ENCODE assay signal across 8 cellular contexts in genomic region chr2:39469807-39470206, GRCh38. TPM values are rescaled to one million over a fixed set of nuclear protein-coding genes. Genes with fewer than 3 reads are reported as not detected.
DNase-seq lines count a peak whose midpoint lies in the region; ATAC-seq and TF ChIP-seq lines count a peak whose summit lies in the region.

No MANE protein-coding gene starts in this region.

- no peak for TF ChIP-seq CTCF in GM10248 (IDR thresholded peaks at IDR 0.05; ENCODE audit: control extremely low read depth, extremely low read depth, low read depth, missing control alignments)
- TF ChIP-seq CTCF in breast epithelium (IDR thresholded peaks at IDR 0.05): no peak

- no peak overlapping the region for H3K27ac Mint-ChIP-seq in natural killer cell treated with Interleukin-12 subunit alpha and Interleukin-12 subunit beta and Interleukin-15 and Interleukin-18, amount 100 ng/mL, for 72 hours

- intact Hi-C loops in breast epithelium (cut with DNase I; ENCODE audit: low total_unique reads): no loop called here

- H3K27me3 ChIP-seq in breast epithelium: no peaks in the 10 kb centered on the region

- H3K9me3 Mint-ChIP-seq in natural killer cell treated with Interleukin-12 subunit alpha and Interleukin-12 subunit beta and Interleukin-15 and Interleukin-18, amount 100 ng/mL, for 72 hours: no peaks in the 10 kb centered on the region

- H3K36me3 ChIP-seq in breast epithelium (no peaks in the 10 kb centered on the region), mesodermal cell (ENCODE audit: control insufficient read depth, insufficient read depth, low read length) (no peaks in the 10 kb centered on the region)

- 43 to 60% methylated on average over 2 to 3 of the region's 3 CpGs for WGBS in mesodermal cell (ENCODE audit: insufficient coverage in 2 of 2), 2 experiments

- ATAC-seq in GM21390 (IDR thresholded peaks at IDR 0.05; ENCODE audit: unreplicated experiment) (peak; percentile 78), HG03558 (IDR thresholded peaks at IDR 0.05; ENCODE audit: extremely low read depth, unreplicated experiment) (peak; percentile 63)
- ATAC-seq in natural killer cell treated with Interleukin-12 subunit alpha and Interleukin-12 subunit beta and Interleukin-15 and Interleukin-18, amount 100 ng/mL, for 72 hours: no peak

- H3K4me3 Mint-ChIP-seq in natural killer cell treated with Interleukin-12 subunit alpha and Interleukin-12 subunit beta and Interleukin-15 and Interleukin-18, amount 100 ng/mL, for 72 hours: no peak overlapping the region

- H3K4me3 ChIP-seq in breast epithelium (peak overlapping the region in 1 of 3 donors; percentile 15), mesodermal cell (ENCODE audit: extremely low read depth, insufficient read depth, low read length, poor library complexity, severe bottlenecking) (no peak overlapping the region)

- H3K4me1 ChIP-seq in breast epithelium: peaks cover 0 to 9% of the 10 kb centered on the region in 2 donors
- peaks cover 44% of the 10 kb centered on the region for H3K4me1 ChIP-seq in mesodermal cell (ENCODE audit: control insufficient read depth, insufficient read depth, low read length, poor library complexity, severe bottlenecking)

- no peaks in the 10 kb centered on the region for H3K36me3 Mint-ChIP-seq in natural killer cell treated with Interleukin-12 subunit alpha and Interleukin-12 subunit beta and Interleukin-15 and Interleukin-18, amount 100 ng/mL, for 72 hours

- H3K27ac ChIP-seq in breast epithelium: peak overlapping the region; percentile 58 to 71
- H3K27ac ChIP-seq in mesodermal cell (ENCODE audit: low read depth, low read length, severe bottlenecking): peak overlapping the region; percentile 79

- no peaks in the 10 kb centered on the region for H3K4me1 Mint-ChIP-seq in natural killer cell treated with Interleukin-12 subunit alpha and Interleukin-12 subunit beta and Interleukin-15 and Interleukin-18, amount 100 ng/mL, for 72 hours (ENCODE audit: low read depth in 2 of 2)

- no peaks in the 10 kb centered on the region for H3K9me3 ChIP-seq in breast epithelium
- H3K9me3 ChIP-seq in mesodermal cell (ENCODE audit: control insufficient read depth, low read length): no peaks in the 10 kb centered on the region

- no peaks in the 10 kb centered on the region for H3K27me3 Mint-ChIP-seq in natural killer cell treated with Interleukin-12 subunit alpha and Interleukin-12 subunit beta and Interleukin-15 and Interleukin-18, amount 100 ng/mL, for 72 hours

- TF ChIP-seq POLR2A in breast epithelium (IDR thresholded peaks at IDR 0.05): no peak

- DNase-seq in GM10248 (ENCODE audit: extremely low spot score) (peak; percentile 43), breast epithelium (ENCODE audit: low spot score in 2 of 2) (no peak), DMS79 (lab: John Stamatoyannopoulos, UW) (no peak)
- no peak for DNase-seq in natural killer cell treated with Interleukin-12 subunit alpha and Interleukin-12 subunit beta and Interleukin-15 and Interleukin-18, amount 100 ng/mL, for 72 hours (ENCODE audit: low spot score)
- no peak for DNase-seq in effector CD4-positive, alpha-beta T cell

- POLR2A ChIA-PET in GM10248 (lab: Yijun Ruan, JAX): no interaction called here

- CTCF ChIA-PET in GM10248 (lab: Yijun Ruan, JAX): interaction anchor here (1.0 to 1.3 kb wide), 2 partner anchors 9 to 124 kb away, joined by 3 to 4 read pairs; no protein-coding TSS in a partner anchor

RNA-seq across cellular contexts. Expression of gene MAP4K3, which starts 32.7 kb away (rescaled TPM):
- total RNA-seq in breast epithelium: 100 to 1,000 TPM in 1 of 3 donors, 10 to 100 TPM in 2; 56.2 to 101 (median 69.8) TPM
- polyA plus RNA-seq in mesodermal cell (2013, experiment 1 of 2): 37.2 TPM
- 39.7 TPM for polyA plus RNA-seq in mesodermal cell (2013, experiment 2 of 2)
- 10 to 100 TPM in 1 of 2 donors, 1 to 10 TPM in 1; 9.6 to 21.0 TPM for total RNA-seq in natural killer cell treated with Interleukin-12 subunit alpha and Interleukin-12 subunit beta and Interleukin-15 and Interleukin-18, amount 100 ng/mL, for 72 hours

Comparison
In these comparisons a context has a peak if more than half of its experiments do, and no peak if none do; other contexts are left out.
1. ATAC-seq: peak in GM21390 (single experiment) and HG03558 (single experiment); none in natural killer cell treated with Interleukin-12 subunit alpha and Interleukin-12 subunit beta and Interleukin-15 and Interleukin-18, amount 100 ng/mL, for 72 hours (0 of 2).